ENCODE assay signal across 15 cellular contexts in the genomic region with DNA sequence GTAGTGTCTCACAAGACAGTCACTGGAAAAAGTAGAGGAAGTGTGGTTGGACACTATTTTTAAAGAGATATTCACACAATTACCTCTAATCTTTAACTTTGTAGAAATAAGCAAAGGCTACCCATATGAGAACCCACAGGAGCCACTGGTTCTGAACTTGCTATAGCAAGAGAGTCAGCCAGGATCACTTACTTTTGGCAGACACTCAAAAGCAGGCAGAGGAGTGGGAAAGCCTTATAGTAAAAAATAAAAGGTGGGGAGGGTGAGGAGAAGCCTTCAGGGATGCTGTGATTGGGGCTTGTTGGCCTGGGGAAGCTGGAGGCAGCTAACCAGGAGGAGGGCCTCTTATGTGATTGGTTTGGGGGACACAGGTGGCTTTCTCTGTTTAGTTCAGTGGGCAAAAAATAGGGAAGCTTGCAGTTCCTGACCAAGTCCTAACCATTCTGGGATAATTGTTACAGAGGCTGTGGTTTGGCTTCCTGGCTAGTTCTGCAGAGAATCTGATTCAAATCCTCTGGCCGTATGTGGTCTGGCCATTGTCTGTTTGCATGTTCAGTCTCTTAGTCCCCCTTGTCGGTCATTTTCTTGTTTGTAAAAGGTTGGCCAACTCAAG.
"Had no signal": no experiment of that assay in that cellular context is flagged by ENCODE, and none has a peak within 500 bp of the region (broad histone marks: within the 10 kb centered on the region; RNA-seq: fewer than 3 reads in every experiment).

No MANE protein-coding gene starts in this region.

- ATAC-seq: activated T-cell treated with anti-CD3 and anti-CD28 coated beads, Interleukin-2, amount 50 U/mL, for 4 hours; effector memory CD8-positive, alpha-beta T cell; gastroesophageal sphincter; heart right ventricle; left colon; right cardiac atrium had no signal

- H3K36me3 Mint-ChIP-seq: activated naive CD8-positive, alpha-beta T cell had no signal

- H3K27me3 Mint-ChIP-seq: activated naive CD8-positive, alpha-beta T cell; effector memory CD8-positive, alpha-beta T cell had no signal

- DNase-seq: activated CD4-positive, alpha-beta T cell treated with anti-CD3 and anti-CD28 coated beads, Interleukin-2, amount 50 U/mL, for 1 hour; activated gamma-delta T cell treated with Interleukin-2 at 50 U/mL for 16 hours; activated T-cell treated with anti-CD3 and anti-CD28 coated beads, Interleukin-2, amount 50 U/mL, for 4 hours; amygdala; brain microvascular endothelial cell; effector memory CD8-positive, alpha-beta T cell; heart right ventricle; left colon; midbrain; right cardiac atrium; stimulated activated CD4-positive, alpha-beta T cell treated with anti-CD3 and anti-CD28 coated beads, Interleukin-4, amount 100 ng/mL, for 24 hours; stimulated activated naive CD4-positive, alpha-beta T cell had no signal

- H3K27ac Mint-ChIP-seq: activated naive CD8-positive, alpha-beta T cell; effector memory CD8-positive, alpha-beta T cell; progenitor cell of endocrine pancreas had no signal

- H3K9me3 Mint-ChIP-seq: activated T-cell treated with anti-CD3 and anti-CD28 coated beads, Interleukin-2, amount 50 U/mL, for 4 hours; effector memory CD8-positive, alpha-beta T cell had no signal

- H3K4me3 Mint-ChIP-seq: activated naive CD8-positive, alpha-beta T cell; activated T-cell treated with anti-CD3 and anti-CD28 coated beads, Interleukin-2, amount 50 U/mL, for 4 hours; effector memory CD8-positive, alpha-beta T cell had no signal
